In the genomic region with DNA sequence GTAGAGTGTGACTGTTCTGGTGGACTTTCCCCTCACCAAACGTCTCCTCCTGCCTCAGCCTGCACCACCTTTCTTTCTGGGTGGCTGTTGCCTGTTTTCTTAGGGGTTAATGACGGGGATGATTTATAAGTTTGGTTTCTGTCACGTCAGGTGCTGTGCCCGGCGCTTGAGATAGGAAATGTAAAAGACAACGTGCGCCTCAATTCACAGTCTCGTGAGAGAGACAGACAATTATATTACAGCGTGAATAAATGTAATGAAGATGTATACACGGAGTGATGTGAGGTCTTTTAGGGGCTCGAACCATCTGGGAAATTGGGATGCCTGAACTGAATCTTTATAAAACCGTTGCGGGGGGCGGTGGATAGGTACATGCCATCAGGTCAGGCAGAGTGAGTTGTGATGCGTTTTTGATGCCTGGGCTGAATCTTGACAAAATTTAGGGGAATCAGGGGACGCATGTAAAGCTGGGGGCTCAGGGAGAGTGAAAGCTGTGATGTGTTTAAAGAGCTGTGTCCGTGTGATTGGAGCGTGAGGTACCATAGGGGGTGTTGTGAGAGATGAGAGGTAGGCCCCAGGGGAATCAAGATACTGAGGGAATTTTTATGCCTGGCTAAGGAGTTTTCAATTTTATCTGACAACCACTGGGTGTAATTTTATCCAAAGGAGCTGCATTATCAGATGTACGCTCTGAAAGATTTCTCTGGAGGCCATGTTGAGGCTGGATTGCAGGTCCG, we compare ENCODE assay signal across 8 cellular contexts. TPM values are rescaled to one million over a fixed set of nuclear protein-coding genes. Genes with fewer than 3 reads are reported as not detected.
DNase-seq lines count a peak whose midpoint lies in the region; ATAC-seq and TF ChIP-seq lines count a peak whose summit lies in the region.

No MANE protein-coding gene starts in this region.

- peaks cover 6% of the 10 kb centered on the region for H3K36me3 Mint-ChIP-seq in activated CD4-positive, alpha-beta T cell treated with anti-CD3 and anti-CD28 coated beads, Interleukin-2, amount 10 ng/mL, durations not matched to agents 24 days and 14 days (ENCODE audit: low read depth)

- TF ChIP-seq POLR2A in body of pancreas (IDR thresholded peaks at IDR 0.05) (no peak), lower leg skin (IDR thresholded peaks at IDR 0.05) (no peak), uterus (IDR thresholded peaks at IDR 0.05) (no peak)

- H3K27ac Mint-ChIP-seq in activated CD4-positive, alpha-beta T cell treated with anti-CD3 and anti-CD28 coated beads, Interleukin-2, amount 10 ng/mL, durations not matched to agents 24 days and 14 days: no peak overlapping the region

- DNase-seq in activated CD4-positive, alpha-beta T cell treated with anti-CD3 and anti-CD28 coated beads, Interleukin-2, amount 10 ng/mL, durations not matched to agents 24 days and 14 days: peak; percentile 69
- no peak for DNase-seq in activated CD4-positive, alpha-beta T cell treated with anti-CD3 and anti-CD28 coated beads for 1 hour
- DNase-seq in MM.1S (peak; percentile 37), body of pancreas (no peak), lower leg skin (ENCODE audit: low spot score in 2 of 2) (peak in 1 of 2 donors; percentile 19), uterus (no peak)
- DNase-seq in stimulated activated CD4-positive, alpha-beta T cell treated with anti-CD3 and anti-CD28 coated beads, Interleukin-2, amount 100 ng/mL, for 48 hours: no peak

- H3K4me2 ChIP-seq in MM.1S (ENCODE audit: low read depth, low read length): peak overlapping the region; percentile 93

- no peak for TF ChIP-seq CTCF in MM.1S (IDR thresholded peaks at IDR 0.05; ENCODE audit: low read length)
- TF ChIP-seq CTCF in body of pancreas (IDR thresholded peaks at IDR 0.05): no peak
- no peak for TF ChIP-seq CTCF in lower leg skin (IDR thresholded peaks at IDR 0.05)
- no peak for TF ChIP-seq CTCF in uterus (IDR thresholded peaks at IDR 0.05)

- peaks cover 14% of the 10 kb centered on the region for H3F3A ChIP-seq in MM.1S (ENCODE audit: insufficient read depth, low read length)

- no peak for ATAC-seq in body of pancreas
- ATAC-seq in GM18858 (IDR thresholded peaks at IDR 0.05; ENCODE audit: unreplicated experiment): no peak

- H3K9me3 Mint-ChIP-seq in activated CD4-positive, alpha-beta T cell treated with anti-CD3 and anti-CD28 coated beads, Interleukin-2, amount 10 ng/mL, durations not matched to agents 24 days and 14 days: no peaks in the 10 kb centered on the region

- H3K4me1 Mint-ChIP-seq in activated CD4-positive, alpha-beta T cell treated with anti-CD3 and anti-CD28 coated beads, Interleukin-2, amount 10 ng/mL, durations not matched to agents 24 days and 14 days: peaks cover 11% of the 10 kb centered on the region

- H3K9me3 ChIP-seq in MM.1S (replicated peaks; ENCODE audit: insufficient read depth, low read length) (no peaks in the 10 kb centered on the region), body of pancreas (no peaks in the 10 kb centered on the region), uterus (no peaks in the 10 kb centered on the region)

- H3K4me3 ChIP-seq in MM.1S (ENCODE audit: low read length) (peak overlapping the region; percentile 71), body of pancreas (peak overlapping the region; percentile 62 to 82), lower leg skin (ENCODE audit: low read depth, poor library complexity, severe bottlenecking) (peak overlapping the region; percentile 67), uterus (peak overlapping the region; percentile 59 to 86)

- peak overlapping the region; percentile 69 for H3K9ac ChIP-seq in MM.1S (ENCODE audit: low read length)

- H3K36me3 ChIP-seq in MM.1S (replicated peaks; ENCODE audit: insufficient read depth, low read length) (peaks cover 3% of the 10 kb centered on the region; the same call in 1 of the 2 replicates), body of pancreas (replicated peaks in 1 of 2; ENCODE audit: insufficient read depth in 1 of 2, low read depth in 2 of 2) (no peaks in the 10 kb centered on the region), uterus (no peaks in the 10 kb centered on the region)

- 2 to 3% methylated on average over 20 of the region's 20 CpGs for WGBS in body of pancreas, 2 donors
- WGBS in lower leg skin, 2 donors: 2 to 5% methylated on average over 20 of the region's 20 CpGs

- H3K27ac ChIP-seq in MM.1S (ENCODE audit: low read length) (peak overlapping the region; percentile 67), body of pancreas (peak overlapping the region; percentile 88 to 92 (median 92)), uterus (peak overlapping the region; percentile 86 to 88)

- no peak overlapping the region for H3K4me3 Mint-ChIP-seq in activated CD4-positive, alpha-beta T cell treated with anti-CD3 and anti-CD28 coated beads, Interleukin-2, amount 10 ng/mL, durations not matched to agents 24 days and 14 days

- H3K27me3 Mint-ChIP-seq in activated CD4-positive, alpha-beta T cell treated with anti-CD3 and anti-CD28 coated beads, Interleukin-2, amount 10 ng/mL, durations not matched to agents 24 days and 14 days: peaks cover 4% of the 10 kb centered on the region

- H4K20me1 ChIP-seq in MM.1S (ENCODE audit: insufficient read depth, low read length): no peaks in the 10 kb centered on the region

- H3K9me2 ChIP-seq in MM.1S (replicated peaks; ENCODE audit: insufficient read depth, low read length): no peaks in the 10 kb centered on the region

- no peaks in the 10 kb centered on the region for H3K27me3 ChIP-seq in MM.1S (replicated peaks; ENCODE audit: insufficient read depth, low read length)
- H3K27me3 ChIP-seq in body of pancreas: no peaks in the 10 kb centered on the region
- H3K27me3 ChIP-seq in uterus: no peaks in the 10 kb centered on the region

- H2AFZ ChIP-seq in MM.1S (ENCODE audit: low read length): peak overlapping the region; percentile 72

- H3K4me1 ChIP-seq in MM.1S (ENCODE audit: low read length): 0 out of 2 replicates have a peak, but pooled peaks cover 4% of the 10 kb centered on the region
- peaks cover 7% of the 10 kb centered on the region for H3K4me1 ChIP-seq in body of pancreas
- no peaks in the 10 kb centered on the region for H3K4me1 ChIP-seq in uterus

- H3K79me2 ChIP-seq in MM.1S (ENCODE audit: low read length): peaks cover 52% of the 10 kb centered on the region

- intact Hi-C loops in activated CD4-positive, alpha-beta T cell treated with anti-CD3 and anti-CD28 coated beads, Interleukin-2, amount 10 ng/mL, durations not matched to agents 24 days and 14 days (cut with micrococcal nuclease): loop anchor here (1.0 to 2.0 kb wide), 5 partner anchors 48 to 1187 kb away; partner anchors contain the start of gene NME7
- intact Hi-C loops in body of pancreas (cut with DNase I): no loop called here
- intact Hi-C loops in lower leg skin (cut with DNase I; ENCODE audit: low total_unique reads): no loop called here
- intact Hi-C loops in uterus (cut with DNase I; ENCODE audit: low total_unique reads): no loop called here

RNA-seq across cellular contexts. Expression of gene TIPRL, which starts 0.8 kb away (rescaled TPM):
- total RNA-seq in activated CD4-positive, alpha-beta T cell treated with anti-CD3 and anti-CD28 coated beads, Interleukin-2, amount 10 ng/mL, durations not matched to agents 24 days and 14 days: 46.8 and 49.2 TPM in 2 replicates
- 10 to 100 TPM in 1 of 2 donors, 1 to 10 TPM in 1; 4.9 to 10.1 TPM for total RNA-seq in body of pancreas
- total RNA-seq in lower leg skin: 10 to 100 TPM; 13.2 to 21.8 (median 18.6) TPM
- total RNA-seq in uterus: 10 to 100 TPM in 3 of 4 donors, 1 to 10 TPM in 1; 9.5 to 59.2 (median 28.3) TPM

RNA-seq across cellular contexts. Expression of gene GPR161, which starts 42.8 kb away (rescaled TPM):
- total RNA-seq in activated CD4-positive, alpha-beta T cell treated with anti-CD3 and anti-CD28 coated beads, Interleukin-2, amount 10 ng/mL, durations not matched to agents 24 days and 14 days: 0.51 and 0.85 TPM in 2 replicates
- 1 to 10 TPM; 2.6 to 6.5 TPM for total RNA-seq in body of pancreas
- 1 to 10 TPM in 3 of 4 donors, under 1 TPM in 1; 0.97 to 5.9 (median 1.6) TPM for total RNA-seq in lower leg skin
- 10 to 100 TPM in 3 of 4 donors, 1 to 10 TPM in 1; 9.7 to 45.5 (median 37.6) TPM for total RNA-seq in uterus

RNA-seq across cellular contexts. Expression of gene SFT2D2, which starts 46.2 kb away (rescaled TPM):
- 64.3 and 65.7 TPM in 2 replicates for total RNA-seq in activated CD4-positive, alpha-beta T cell treated with anti-CD3 and anti-CD28 coated beads, Interleukin-2, amount 10 ng/mL, durations not matched to agents 24 days and 14 days
- total RNA-seq in body of pancreas (10 to 100 TPM; 13.8 to 19.5 TPM), lower leg skin (10 to 100 TPM; 43.7 to 81.3 (median 53.2) TPM), uterus (100 to 1,000 TPM in 1 of 4 donors, 10 to 100 TPM in 3; 38.4 to 111 (median 59.2) TPM)

Comparison
In these comparisons a context has a peak if more than half of its experiments do, and no peak if none do; other contexts are left out.
1. DNase-seq: peak in activated CD4-positive, alpha-beta T cell treated with anti-CD3 and anti-CD28 coated beads, Interleukin-2, amount 10 ng/mL, durations not matched to agents 24 days and 14 days (single experiment) and MM.1S (single experiment); none in activated CD4-positive, alpha-beta T cell treated with anti-CD3 and anti-CD28 coated beads for 1 hour (single experiment), body of pancreas (0 of 4), uterus (0 of 2) and stimulated activated CD4-positive, alpha-beta T cell treated with anti-CD3 and anti-CD28 coated beads, Interleukin-2, amount 100 ng/mL, for 48 hours (0 of 2).
2. Peak in every context shown above with its lines, with median percentiles within 50 percentile points of each other: H3K27ac ChIP-seq and H3K4me3 ChIP-seq.